In the genomic region with DNA sequence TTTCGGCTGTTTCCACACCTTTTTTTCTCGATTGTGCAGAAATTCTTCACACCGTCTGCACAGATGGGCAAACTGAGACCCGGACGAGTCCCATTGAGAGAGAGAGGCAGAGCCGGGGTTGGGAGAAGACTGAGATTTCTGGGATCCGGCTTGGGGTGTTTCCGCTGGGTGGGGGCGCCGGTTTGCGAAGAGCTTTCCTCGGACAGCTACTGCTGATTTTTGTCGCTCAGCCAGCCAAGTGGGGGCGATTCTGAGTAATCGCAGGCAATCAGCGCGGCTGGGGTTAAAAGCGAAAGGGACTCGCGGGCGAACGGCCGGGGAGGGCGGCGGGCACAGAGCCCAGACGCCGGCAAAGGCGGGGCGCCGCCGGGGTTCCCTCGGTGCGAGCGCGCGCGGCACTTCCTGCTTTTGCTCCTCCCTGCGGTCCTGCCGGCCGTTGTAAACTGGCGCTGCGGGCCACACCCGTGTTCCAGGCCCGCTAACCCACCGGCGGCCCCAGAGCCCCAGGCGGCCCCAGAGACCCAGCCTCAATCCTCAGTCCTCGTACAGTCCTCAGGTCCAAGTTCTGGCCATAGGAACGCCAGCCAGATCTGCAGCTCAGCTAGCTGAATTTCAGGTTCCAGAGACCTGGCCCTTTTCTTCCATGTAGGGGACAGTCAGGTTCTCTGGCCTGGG, we compare ENCODE assay signal across 8 cellular contexts. TPM values are rescaled to one million over a fixed set of nuclear protein-coding genes. Genes with fewer than 3 reads are reported as not detected.
A peak's percentile ranks its signal among the peaks of the same experiment; 100 is the strongest.
DNase-seq lines count a peak whose midpoint lies in the region; ATAC-seq, FAIRE-seq and TF ChIP-seq lines count a peak whose summit lies in the region.

No MANE protein-coding gene starts in this region.

- TF ChIP-seq CTCF in epithelial cell of proximal tubule (conservative IDR thresholded peaks at IDR 0.05; ENCODE audit: low read depth, low read length), result peak; percentile 16

- H3K4me1 ChIP-seq in mucosa of rectum (ENCODE audit: control insufficient read depth in 2 of 2, insufficient read depth in 2 of 2, low read length in 2 of 2), result peaks cover 21 to 29% of the 10 kb centered on the region in 2 donors

- H3K27ac ChIP-seq in mucosa of rectum (ENCODE audit: low read depth in 2 of 2, low read length in 2 of 2), result peak overlapping the region; percentile 96 to 99

- no peaks in the 10 kb centered on the region for H3K36me3 ChIP-seq in mucosa of rectum (ENCODE audit: control insufficient read depth in 2 of 2, insufficient read depth in 2 of 2, low read length in 2 of 2)

- H3K9ac ChIP-seq in mucosa of rectum (ENCODE audit: low read depth in 1 of 2, low read length in 2 of 2), result peak overlapping the region; percentile 76 to 93

- H3K4me3 ChIP-seq in epithelial cell of proximal tubule (ENCODE audit: low read depth, low read length) (peak overlapping the region; percentile 62), mucosa of rectum (ENCODE audit: low read length in 2 of 2) (peak overlapping the region; percentile 68 to 90)

- DNase-seq in DMS 273 treated with DMSO at 0.1 percent for 48 hours (lab: John Stamatoyannopoulos, UW), result peak; percentile 75
- DNase-seq in HTR-8/SVneo (ENCODE audit: insufficient read length, low spot score), result peak; percentile 66
- peak; percentile 94 for DNase-seq in OCI-M1 (lab: John Stamatoyannopoulos, UW)
- DNase-seq in activated T-cell treated with anti-CD3 and anti-CD28 coated beads for 48 hours (ENCODE audit: low read depth), result peak; percentile 82
- no peak for DNase-seq in epithelial cell of proximal tubule (ENCODE audit: low read depth)
- peak; percentile 76 for DNase-seq in stimulated activated CD8-positive, alpha-beta memory T cell treated with anti-CD3 and anti-CD28 coated beads, Interleukin-4, amount 100 ng/mL, for 24 hours (ENCODE audit: low read depth)

- no peaks in the 10 kb centered on the region for H3K9me3 ChIP-seq in mucosa of rectum (ENCODE audit: control insufficient read depth in 2 of 2, low read length in 2 of 2)

- peak; percentile 84 for ATAC-seq in GM21390 (IDR thresholded peaks at IDR 0.05; ENCODE audit: unreplicated experiment)

- H3K27me3 ChIP-seq in mucosa of rectum (ENCODE audit: control insufficient read depth in 2 of 2, insufficient read depth in 2 of 2, low read length in 2 of 2), result no peaks in the 10 kb centered on the region

- no peak for FAIRE-seq in HTR-8/SVneo (lab: Jason Lieb, UNC)

RNA-seq across cellular contexts. Expression of gene JUN, which starts 32.4 kb away (rescaled TPM):
- 89.6 and 91.6 TPM in 2 replicates for total RNA-seq in epithelial cell of proximal tubule
